27 cellular contexts compared by ENCODE assay signal in the genomic region with DNA sequence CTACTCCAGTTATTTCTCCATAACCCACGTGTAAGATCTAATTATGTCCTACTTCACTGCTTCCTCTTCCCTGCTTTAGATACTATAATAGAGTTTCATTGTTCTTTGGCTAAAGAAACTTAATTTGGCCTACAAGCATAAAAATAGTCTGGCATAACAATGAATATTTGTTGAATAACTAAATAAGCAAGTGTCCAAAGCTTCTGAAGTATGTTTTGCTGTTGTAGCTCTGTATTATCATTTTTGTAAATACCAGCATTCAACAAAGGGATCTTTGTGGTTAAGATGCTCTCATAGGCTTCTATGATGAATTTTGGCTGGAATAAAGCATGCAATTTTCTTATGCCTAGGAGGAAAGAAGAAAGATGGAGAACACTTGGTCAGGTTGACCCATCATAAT.
"Had no signal": no experiment of that assay in that cellular context is flagged by ENCODE, and none has a peak within 500 bp of the region (broad histone marks: within the 10 kb centered on the region; RNA-seq: fewer than 3 reads in every experiment).

No MANE protein-coding gene starts in this region.

- DNase-seq: activated CD4-positive, alpha-beta memory T cell treated with anti-CD3 and anti-CD28 coated beads for 36 hours; activated CD4-positive, alpha-beta T cell treated with anti-CD3 and anti-CD28 coated beads, Interleukin-2, amount 10 ng/mL, durations not matched to agents 24 days and 14 days; activated CD4-positive, CD25-positive, alpha-beta regulatory T cell treated with anti-CD3 and anti-CD28 coated beads, Interleukin-2, amount 50 U/mL, for 72 hours; activated CD8-positive, alpha-beta memory T cell treated with anti-CD3 and anti-CD28 coated beads, Interleukin-2, amount 50 U/mL, for 4 hours; activated gamma-delta T cell; activated naive CD4-positive, alpha-beta T cell treated with anti-CD3 and anti-CD28 coated beads, Interleukin-2, amount 10 ng/mL, durations not matched to agents 7 days and 5 days; activated naive CD8-positive, alpha-beta T cell treated with anti-CD3 and anti-CD28 coated beads, Interleukin-2, amount 10 ng/mL, durations not matched to agents 7 days and 5 days; activated T-cell treated with anti-CD3 and anti-CD28 coated beads, Interleukin-2, amount 50 U/mL, for 1 hour; dorsolateral prefrontal cortex; effector memory CD4-positive, alpha-beta T cell; erythroblast; foreskin fibroblast; heart right ventricle; kidney glomerular epithelial cell; lower lobe of right lung; mesendoderm; mucosa of descending colon; posterior cingulate gyrus; right lobe of liver; stimulated activated CD4-positive, alpha-beta T cell treated with anti-CD3 and anti-CD28 coated beads, Interleukin-12 subunit alpha, Interleukin-12 subunit beta, amount 100 ng/mL, for 4 hours; stimulated activated CD4-positive, alpha-beta T cell treated with anti-CD3 and anti-CD28 coated beads, Interleukin-4, amount 100 ng/mL, for 1 hour; stimulated activated naive CD8-positive, alpha-beta T cell treated with anti-CD3 and anti-CD28 coated beads, Interleukin-15, Interleukin-2, amounts not matched to agents 100 U/mL and 50 U/mL, for 24 hours; testis; transverse colon had no signal

- H3K36me3 ChIP-seq: ascending aorta, heart right ventricle, lower lobe of right lung, right lobe of liver, transverse colon had no signal

- H3K4me1 ChIP-seq: ascending aorta, lower lobe of right lung, right lobe of liver, testis, transverse colon had no signal

- H3K27ac ChIP-seq: ascending aorta, lower lobe of right lung, right lobe of liver, skin epidermis, testis, transverse colon had no signal

- H3K27me3 ChIP-seq: ascending aorta, dorsolateral prefrontal cortex, heart right ventricle, right lobe of liver, testis, transverse colon had no signal

- H3K4me3 ChIP-seq: ascending aorta, coronary artery, dorsolateral prefrontal cortex, heart right ventricle, lower lobe of right lung, mucosa of descending colon, right lobe of liver, skin epidermis, testis, transverse colon had no signal

- H3K9me3 ChIP-seq: ascending aorta, lower lobe of right lung, mucosa of descending colon, right lobe of liver, testis, transverse colon had no signal
